1 cellular context compared by ENCODE assay signal in the genomic region with DNA sequence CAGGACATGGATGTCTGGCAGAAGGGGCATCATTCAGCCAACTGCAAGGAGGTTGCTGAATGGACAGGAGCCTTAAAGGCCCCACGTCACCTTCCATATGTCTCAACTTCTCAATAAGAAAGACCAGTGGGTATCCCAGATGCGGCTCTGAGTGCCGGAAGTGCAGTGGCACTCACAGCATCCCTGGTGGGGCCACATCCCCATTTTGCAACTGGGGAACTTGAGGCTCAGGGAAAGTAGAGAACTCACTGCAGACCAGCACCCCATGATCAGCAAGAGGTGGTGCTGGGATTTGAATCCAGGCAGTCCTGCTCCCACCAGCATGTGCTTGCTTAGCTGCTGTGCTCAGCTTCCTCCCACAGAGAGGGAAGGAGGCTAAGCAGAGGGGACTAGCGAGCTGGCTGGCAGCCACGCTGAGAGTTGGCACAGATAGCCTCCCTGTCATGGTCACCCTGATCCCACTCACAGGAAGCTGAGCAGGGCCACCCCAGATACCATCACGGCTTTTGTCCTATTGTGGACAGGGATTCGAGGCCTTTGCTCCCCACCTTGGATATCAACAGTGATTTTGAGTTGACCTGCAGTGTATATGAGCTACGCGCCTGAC.
TF ChIP-seq lines count a peak whose summit lies in the region.

No MANE protein-coding gene starts in this region.

TF ChIP-seq in HepG2, 621 proteins besides CTCF, POLR2A, EP300 and RAD21 (continued from another document):
- no peak for TF ChIP-seq HNF1A (IDR thresholded peaks at IDR 0.05; ENCODE audit: low read depth)
- TF ChIP-seq HNF1A (CRISPR knock-in tag; IDR thresholded peaks at IDR 0.05; ENCODE audit: borderline replicate concordance): no peak
- TF ChIP-seq REPIN1 (CRISPR knock-in tag; IDR thresholded peaks at IDR 0.05; ENCODE audit: borderline replicate concordance, low read depth): no peak
- no peak for TF ChIP-seq ZNF333 (CRISPR knock-in tag; IDR thresholded peaks at IDR 0.05; ENCODE audit: borderline replicate concordance)
- no peak for TF ChIP-seq MTA1 (CRISPR knock-in tag; IDR thresholded peaks at IDR 0.05; ENCODE audit: borderline replicate concordance)
- TF ChIP-seq, protein P1, sequence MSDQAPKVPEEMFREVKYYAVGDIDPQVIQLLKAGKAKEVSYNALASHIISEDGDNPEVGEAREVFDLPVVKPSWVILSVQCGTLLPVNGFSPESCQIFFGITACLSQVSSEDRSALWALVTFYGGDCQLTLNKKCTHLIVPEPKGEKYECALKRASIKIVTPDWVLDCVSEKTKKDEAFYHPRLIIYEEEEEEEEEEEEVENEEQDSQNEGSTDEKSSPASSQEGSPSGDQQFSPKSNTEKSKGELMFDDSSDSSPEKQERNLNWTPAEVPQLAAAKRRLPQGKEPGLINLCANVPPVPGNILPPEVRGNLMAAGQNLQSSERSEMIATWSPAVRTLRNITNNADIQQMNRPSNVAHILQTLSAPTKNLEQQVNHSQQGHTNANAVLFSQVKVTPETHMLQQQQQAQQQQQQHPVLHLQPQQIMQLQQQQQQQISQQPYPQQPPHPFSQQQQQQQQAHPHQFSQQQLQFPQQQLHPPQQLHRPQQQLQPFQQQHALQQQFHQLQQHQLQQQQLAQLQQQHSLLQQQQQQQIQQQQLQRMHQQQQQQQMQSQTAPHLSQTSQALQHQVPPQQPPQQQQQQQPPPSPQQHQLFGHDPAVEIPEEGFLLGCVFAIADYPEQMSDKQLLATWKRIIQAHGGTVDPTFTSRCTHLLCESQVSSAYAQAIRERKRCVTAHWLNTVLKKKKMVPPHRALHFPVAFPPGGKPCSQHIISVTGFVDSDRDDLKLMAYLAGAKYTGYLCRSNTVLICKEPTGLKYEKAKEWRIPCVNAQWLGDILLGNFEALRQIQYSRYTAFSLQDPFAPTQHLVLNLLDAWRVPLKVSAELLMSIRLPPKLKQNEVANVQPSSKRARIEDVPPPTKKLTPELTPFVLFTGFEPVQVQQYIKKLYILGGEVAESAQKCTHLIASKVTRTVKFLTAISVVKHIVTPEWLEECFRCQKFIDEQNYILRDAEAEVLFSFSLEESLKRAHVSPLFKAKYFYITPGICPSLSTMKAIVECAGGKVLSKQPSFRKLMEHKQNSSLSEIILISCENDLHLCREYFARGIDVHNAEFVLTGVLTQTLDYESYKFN (CRISPR knock-in tag; conservative IDR thresholded peaks at IDR 0.05): no peak
- TF ChIP-seq ZFP62 (CRISPR knock-in tag; IDR thresholded peaks at IDR 0.05): no peak
- TF ChIP-seq, protein P2, sequence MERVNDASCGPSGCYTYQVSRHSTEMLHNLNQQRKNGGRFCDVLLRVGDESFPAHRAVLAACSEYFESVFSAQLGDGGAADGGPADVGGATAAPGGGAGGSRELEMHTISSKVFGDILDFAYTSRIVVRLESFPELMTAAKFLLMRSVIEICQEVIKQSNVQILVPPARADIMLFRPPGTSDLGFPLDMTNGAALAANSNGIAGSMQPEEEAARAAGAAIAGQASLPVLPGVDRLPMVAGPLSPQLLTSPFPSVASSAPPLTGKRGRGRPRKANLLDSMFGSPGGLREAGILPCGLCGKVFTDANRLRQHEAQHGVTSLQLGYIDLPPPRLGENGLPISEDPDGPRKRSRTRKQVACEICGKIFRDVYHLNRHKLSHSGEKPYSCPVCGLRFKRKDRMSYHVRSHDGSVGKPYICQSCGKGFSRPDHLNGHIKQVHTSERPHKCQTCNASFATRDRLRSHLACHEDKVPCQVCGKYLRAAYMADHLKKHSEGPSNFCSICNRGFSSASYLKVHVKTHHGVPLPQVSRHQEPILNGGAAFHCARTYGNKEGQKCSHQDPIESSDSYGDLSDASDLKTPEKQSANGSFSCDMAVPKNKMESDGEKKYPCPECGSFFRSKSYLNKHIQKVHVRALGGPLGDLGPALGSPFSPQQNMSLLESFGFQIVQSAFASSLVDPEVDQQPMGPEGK (CRISPR knock-in tag; IDR thresholded peaks at IDR 0.05): no peak
- TF ChIP-seq ZFP36L2 (CRISPR knock-in tag; IDR thresholded peaks at IDR 0.05): no peak
TF ChIP-seq in HepG2: peak in this region for 0.
